In the genomic region with DNA sequence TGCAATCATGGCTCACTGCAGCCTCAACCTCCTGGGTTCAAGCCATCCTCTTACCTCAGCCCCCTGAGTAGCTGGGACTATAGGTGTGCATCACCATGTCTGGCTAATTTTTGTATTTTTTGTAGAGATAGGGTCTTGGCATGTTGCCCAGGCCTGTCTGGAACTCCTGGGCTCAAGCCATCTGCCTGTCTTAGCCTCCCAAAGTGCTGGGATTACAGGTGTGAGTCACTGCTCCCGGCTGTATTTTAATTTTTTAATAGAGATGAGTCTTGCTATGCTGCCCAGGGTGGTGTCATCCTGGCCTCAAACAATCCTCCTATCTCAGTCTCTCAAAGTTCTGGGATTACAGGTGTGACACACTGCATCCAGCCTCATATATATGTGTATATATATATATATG, we compare ENCODE assay signal across 21 cellular contexts. TPM values are rescaled to one million over a fixed set of nuclear protein-coding genes. Genes with fewer than 3 reads are reported as not detected.
A peak's percentile ranks its signal among the peaks of the same experiment; 100 is the strongest.
DNase-seq lines count a peak whose midpoint lies in the region; ATAC-seq and TF ChIP-seq lines count a peak whose summit lies in the region.
"Had no signal": no experiment of that assay in that cellular context is flagged by ENCODE, and none has a peak within 500 bp of the region (broad histone marks: within the 10 kb centered on the region; RNA-seq: fewer than 3 reads in every experiment).

No MANE protein-coding gene starts in this region.

- no peak overlapping the region for H3K56ac ChIP-seq in IMR-90 (ENCODE audit: extremely low read depth, insufficient read depth, low read length)

- H2AFZ ChIP-seq in IMR-90 (replicated peaks; ENCODE audit: low read length, poor library complexity) (no peak overlapping the region), PC-3 (ENCODE audit: low read length) (no peak overlapping the region), osteoblast (ENCODE audit: low read length) (no peak overlapping the region)
- H2AFZ ChIP-seq: hepatocyte, parathyroid adenoma had no signal

- CTCF ChIA-PET in IMR-90 (lab: Yijun Ruan, JAX): no interaction called here
- CTCF ChIA-PET in PC-3 (lab: Charles Lee): no interaction called here

- H4K20me1 ChIP-seq in IMR-90 (ENCODE audit: insufficient read depth, low read length): no peaks in the 10 kb centered on the region
- no peaks in the 10 kb centered on the region for H4K20me1 ChIP-seq in PC-3 (ENCODE audit: low read length)
- no peaks in the 10 kb centered on the region for H4K20me1 ChIP-seq in osteoblast (ENCODE audit: insufficient read depth, low read length)

- H3K18ac ChIP-seq in IMR-90 (ENCODE audit: low read depth, low read length): no peak overlapping the region

- H3K9ac ChIP-seq in IMR-90 (ENCODE audit: low read depth, low read length) (no peak overlapping the region), PC-3 (ENCODE audit: low read length) (no peak overlapping the region)
- H3K9ac ChIP-seq: parathyroid adenoma had no signal

- H2AK5ac ChIP-seq in IMR-90 (ENCODE audit: low read depth, low read length): no peak overlapping the region

- H3K27ac ChIP-seq in IMR-90 (ENCODE audit: insufficient read depth, low read length) (no peak overlapping the region), PC-3 (ENCODE audit: low read length) (no peak overlapping the region; the same call in 1 of the 2 replicates), osteoblast (ENCODE audit: low read depth, low read length) (no peak overlapping the region)
- H3K27ac ChIP-seq: hepatocyte, parathyroid adenoma, Peyer's patch, stomach, upper lobe of right lung had no signal

- H3K36me3 ChIP-seq in IMR-90 (ENCODE audit: control insufficient read depth, insufficient read depth, low read length) (no peaks in the 10 kb centered on the region), PC-3 (ENCODE audit: low read depth, low read length) (no peaks in the 10 kb centered on the region), osteoblast (ENCODE audit: insufficient read depth, low read length) (peaks cover 21% of the 10 kb centered on the region)
- H3K36me3 ChIP-seq: Peyer's patch, stomach, upper lobe of right lung had no signal

- no peak overlapping the region for H2BK5ac ChIP-seq in IMR-90 (ENCODE audit: low read depth, low read length, poor library complexity, severe bottlenecking)

- intact Hi-C loops in IMR-90 (cut with micrococcal nuclease): no loop called here
- intact Hi-C loops in PC-3 (cut with micrococcal nuclease): no loop called here

- H4K5ac ChIP-seq in IMR-90 (ENCODE audit: low read depth, low read length): no peak overlapping the region

- no peaks in the 10 kb centered on the region for H3F3A ChIP-seq in PC-3 (ENCODE audit: low read length, unreplicated experiment)

- dilution Hi-C loops in IMR-90 (cut with HindIII; ENCODE audit: low sequenced_read_pairs, unreplicated experiment): no loop called here

- H3K9me3 ChIP-seq in IMR-90 (ENCODE audit: control insufficient read depth, insufficient read depth, low read length) (no peaks in the 10 kb centered on the region), PC-3 (ENCODE audit: low read length) (no peaks in the 10 kb centered on the region), osteoblast (ENCODE audit: low read depth, low read length) (no peaks in the 10 kb centered on the region)
- H3K9me3 ChIP-seq: Peyer's patch, stomach, upper lobe of right lung had no signal

- H2BK15ac ChIP-seq in IMR-90 (ENCODE audit: low read depth, low read length): no peak overlapping the region

- no peak overlapping the region for H2BK120ac ChIP-seq in IMR-90 (ENCODE audit: low read depth, low read length)

- BruUV-seq in IMR-90 (replicated peaks; lab: Mats Ljungman, UMichigan) (no TSS peak), PC-3 (replicated peaks; lab: Mats Ljungman, UMichigan) (no TSS peak)

- no peak overlapping the region for H3K4me2 ChIP-seq in IMR-90 (ENCODE audit: low read depth, low read length)
- H3K4me2 ChIP-seq in PC-3 (ENCODE audit: low read length): no peak overlapping the region
- H3K4me2 ChIP-seq in osteoblast (ENCODE audit: insufficient read depth, low read length): no peak overlapping the region
- H3K4me2 ChIP-seq: hepatocyte had no signal

- H4K8ac ChIP-seq in IMR-90 (ENCODE audit: low read depth in 2 of 2, low read length in 2 of 2): 0 out of 4 replicates have a peak overlapping the region, but pooled peaks of 1 of the 2 experiments have one; percentile 3

- H3K79me2 ChIP-seq in PC-3 (ENCODE audit: low read length) (no peaks in the 10 kb centered on the region), osteoblast (ENCODE audit: insufficient read depth, low read length) (no peaks in the 10 kb centered on the region)
- H3K79me2 ChIP-seq: hepatocyte, parathyroid adenoma had no signal

- in situ Hi-C loops in IMR-90 (cut with MboI; ENCODE audit: low sequenced_read_pairs): loop anchor here (25.0 kb wide), 1 partner anchor 1528 kb away; no protein-coding TSS in a partner anchor

- ATAC-seq in IMR-90 (ENCODE audit: low read depth) (peak; percentile 21; the same call in 1 of the 2 replicates), PC-3 (peak; percentile 90), GM18505 (IDR thresholded peaks at IDR 0.05; ENCODE audit: unreplicated experiment) (no peak), HG02678 (IDR thresholded peaks at IDR 0.05; ENCODE audit: unreplicated experiment) (no peak)
- ATAC-seq: naive thymus-derived CD4-positive, alpha-beta T cell; upper lobe of right lung had no signal

- no CpG with 5 or more reads among the region's 1 CpG for WGBS in IMR-90 (ENCODE audit: extremely low coverage in 2 of 2, insufficient read length in 1 of 2), 2 experiments

- H3K9me1 ChIP-seq in IMR-90 (ENCODE audit: insufficient read depth, low read length): 0 out of 2 replicates have a peak, but pooled peaks cover 3% of the 10 kb centered on the region

- DNase-seq in Daoy (ENCODE audit: low read depth) (peak; percentile 59), IMR-90 (peak; percentile 35), PC-3 (peak; percentile 75), epithelial cell of esophagus (ENCODE audit: low read depth) (peak; percentile 51), osteoblast (ENCODE audit: insufficient read length, low spot score, missing footprints) (no peak)
- DNase-seq: activated CD4-positive, alpha-beta T cell treated with anti-CD3 and anti-CD28 coated beads, Interleukin-2, amount 10 ng/mL, durations not matched to agents 24 days and 14 days; anterior cingulate cortex; endodermal cell; kidney; mesenchymal stem cell; naive thymus-derived CD4-positive, alpha-beta T cell; NCI-H1930; NCI-H526; Peyer's patch; stomach; SW 1271; upper lobe of right lung had no signal

- H3K14ac ChIP-seq in IMR-90 (replicated peaks; ENCODE audit: low read depth, low read length): no peak overlapping the region

- H3K4me3 ChIP-seq in IMR-90 (ENCODE audit: insufficient read depth, low read depth, low read length) (no peak overlapping the region), PC-3 (ENCODE audit: low read length) (no peak overlapping the region), epithelial cell of esophagus (ENCODE audit: low read length) (no peak overlapping the region), osteoblast (ENCODE audit: insufficient read depth, low read length) (no peak overlapping the region)
- H3K4me3 ChIP-seq: hepatocyte, Peyer's patch, stomach, upper lobe of right lung had no signal

- H3K4me1 ChIP-seq in IMR-90 (ENCODE audit: control insufficient read depth, insufficient read depth, low read length) (no peaks in the 10 kb centered on the region), PC-3 (ENCODE audit: insufficient read depth, low read length) (peaks cover 5% of the 10 kb centered on the region; the same call in 1 of the 2 replicates), osteoblast (ENCODE audit: insufficient read depth, low read length) (no peaks in the 10 kb centered on the region)
- H3K4me1 ChIP-seq: parathyroid adenoma, Peyer's patch, stomach, upper lobe of right lung had no signal

- TF ChIP-seq POLR2A in IMR-90 (IDR thresholded peaks at IDR 0.05; ENCODE audit: low read depth, low read length) (no peak), GM18505 (IDR thresholded peaks at IDR 0.05; ENCODE audit: borderline replicate concordance, extremely low read depth, insufficient read depth, insufficient read length) (no peak)

- no peak overlapping the region for H3K4ac ChIP-seq in IMR-90 (ENCODE audit: low read depth, low read length)

- no peak overlapping the region for H4K91ac ChIP-seq in IMR-90 (ENCODE audit: insufficient read depth, low read depth, low read length)

- no peak overlapping the region for H2BK20ac ChIP-seq in IMR-90 (ENCODE audit: low read depth, low read length)

- no peaks in the 10 kb centered on the region for H3K9me2 ChIP-seq in PC-3 (replicated peaks; ENCODE audit: low read length)

- no peak overlapping the region for H2AK9ac ChIP-seq in IMR-90 (replicated peaks; ENCODE audit: low read depth, low read length, poor library complexity)

- TF ChIP-seq RAD21 in IMR-90 (IDR thresholded peaks at IDR 0.05; ENCODE audit: low read length): no peak

- no peaks in the 10 kb centered on the region for H3K27me3 ChIP-seq in IMR-90 (ENCODE audit: control insufficient read depth, insufficient read depth, low read length)
- no peaks in the 10 kb centered on the region for H3K27me3 ChIP-seq in PC-3 (ENCODE audit: low read length)
- no peaks in the 10 kb centered on the region for H3K27me3 ChIP-seq in osteoblast (ENCODE audit: insufficient read depth, low read length)
- H3K27me3 ChIP-seq: hepatocyte, Peyer's patch, stomach, upper lobe of right lung had no signal

- H3K23ac ChIP-seq in IMR-90 (ENCODE audit: low read depth, low read length): no peak overlapping the region

- H3K79me1 ChIP-seq in IMR-90 (ENCODE audit: low read depth in 1 of 2, low read length in 2 of 2): no peaks in the 10 kb centered on the region

- POLR2A ChIA-PET in IMR-90 (lab: Charles Lee; ENCODE audit: unreplicated experiment) (no interaction called here), PC-3 (lab: Charles Lee; ENCODE audit: unreplicated experiment) (no interaction called here)

- TF ChIP-seq CTCF in IMR-90 (conservative IDR thresholded peaks at IDR 0.05; ENCODE audit: low read depth, low read length): no peak
- TF ChIP-seq CTCF in PC-3 (conservative IDR thresholded peaks at IDR 0.05; ENCODE audit: low read depth, low read length): no peak
- no peak for TF ChIP-seq CTCF in epithelial cell of esophagus (IDR thresholded peaks at IDR 0.05; ENCODE audit: insufficient read depth, low read depth, low read length, missing control alignments)
- TF ChIP-seq CTCF in osteoblast (IDR thresholded peaks at IDR 0.05; ENCODE audit: extremely low read depth, low read depth, low read length): no peak

RNA-seq across cellular contexts. Expression of gene GPRC5A, which starts 31.7 kb away (rescaled TPM):
- 7.0 and 10.5 TPM in 2 replicates for total RNA-seq in Daoy (2014; rRNA removed; shearing (Covaris generic))
- 49.6 and 49.7 TPM in 2 replicates for total RNA-seq in IMR-90 (2012; rRNA removed)
- 193 and 201 TPM in 2 replicates for polyA plus RNA-seq in IMR-90 (2012; rRNA removed)
- polyA plus RNA-seq in IMR-90 (2012; cell fraction: cytosol; rRNA removed): 70.1 and 182 TPM in 2 replicates
- polyA plus RNA-seq in IMR-90 (2012; cell fraction: nucleus; rRNA removed; ENCODE audit: low replicate concordance): 125 and 230 TPM in 2 replicates
- 140 and 144 TPM in 2 replicates for total RNA-seq in PC-3 (2014; rRNA removed)
- total RNA-seq in osteoblast: 2.7 and 4.7 TPM in 2 replicates
- total RNA-seq: activated CD4-positive, alpha-beta T cell treated with anti-CD3 and anti-CD28 coated beads, Interleukin-2, amount 10 ng/mL, durations not matched to agents 24 days and 14 days had no signal

RNA-seq across cellular contexts. Expression of gene DDX47, which starts 46.5 kb away (rescaled TPM):
- 229 and 269 TPM in 2 replicates for total RNA-seq in Daoy (2014; rRNA removed; shearing (Covaris generic))
- 77.8 and 104 TPM in 2 replicates for total RNA-seq in IMR-90 (2012; rRNA removed)
- polyA plus RNA-seq in IMR-90 (2012; rRNA removed): 71.5 and 89.5 TPM in 2 replicates
- polyA plus RNA-seq in IMR-90 (2012; cell fraction: cytosol; rRNA removed): 14.9 and 35.0 TPM in 2 replicates
- 29.6 and 177 TPM in 2 replicates for polyA plus RNA-seq in IMR-90 (2012; cell fraction: nucleus; rRNA removed; ENCODE audit: low replicate concordance)
- total RNA-seq in PC-3 (2014; rRNA removed): 58.9 and 59.0 TPM in 2 replicates
- 60.8 and 63.6 TPM in 2 replicates for total RNA-seq in osteoblast

Comparison
In these comparisons a context has a peak if more than half of its experiments do, and no peak if none do; other contexts are left out.
1. ATAC-seq: peak in IMR-90 (single experiment) and PC-3 (single experiment); none in GM18505 (single experiment) and HG02678 (single experiment).